ENCODE assay signal across 8 cellular contexts in the genomic region with DNA sequence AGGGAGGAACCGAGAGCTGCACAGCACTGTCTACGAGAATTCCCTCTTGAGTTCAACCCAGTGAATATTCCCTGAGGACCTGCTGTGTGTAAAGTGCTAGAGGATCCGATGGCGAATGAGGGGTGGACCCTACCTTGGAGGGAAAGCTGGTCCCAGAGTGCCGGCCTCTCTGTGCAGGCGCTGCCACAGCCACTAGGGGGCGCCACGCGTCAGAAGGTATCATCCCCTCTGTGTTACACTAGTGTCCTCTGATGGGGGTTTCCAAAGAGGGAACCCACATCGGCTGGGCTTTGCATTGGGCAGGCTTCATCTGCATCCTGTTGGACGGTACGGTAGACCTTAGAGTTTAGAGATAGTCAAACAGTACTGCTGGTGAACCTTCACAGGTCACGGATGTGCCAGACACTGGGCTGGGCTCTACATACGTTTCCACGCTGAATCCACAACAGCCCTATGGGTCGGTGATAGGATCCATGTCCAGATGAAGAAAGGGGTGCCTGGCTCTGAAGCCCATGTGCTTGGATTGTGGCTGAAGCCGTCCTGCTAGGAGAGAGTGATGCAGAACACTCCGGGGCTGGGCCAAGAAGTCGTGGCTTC. TPM values are rescaled to one million over a fixed set of nuclear protein-coding genes. Genes with fewer than 3 reads are reported as not detected.
A peak's percentile ranks its signal among the peaks of the same experiment; 100 is the strongest.
DNase-seq lines count a peak whose midpoint lies in the region; ATAC-seq, FAIRE-seq and TF ChIP-seq lines count a peak whose summit lies in the region.

No MANE protein-coding gene starts in this region.

- WGBS in lung, 2 donors: 74% methylated on average over 19 of the region's 19 CpGs

- H3K4me1 ChIP-seq in DND-41 (ENCODE audit: insufficient read depth, low read length) (peaks cover 16% of the 10 kb centered on the region), lung (ENCODE audit: control insufficient read depth in 2 of 2, insufficient read depth in 2 of 2, low read length in 2 of 2) (no peaks in the 10 kb centered on the region)

- FAIRE-seq in bronchial epithelial cell (lab: Jason Lieb, UNC): no peak

- no peak overlapping the region for H2AFZ ChIP-seq in DND-41 (ENCODE audit: low read depth, low read length)

- H3K4me2 ChIP-seq in DND-41 (ENCODE audit: insufficient read depth, low read length): no peak overlapping the region

- no peak overlapping the region for H3K9ac ChIP-seq in DND-41 (ENCODE audit: low read depth, low read length)

- ATAC-seq in DND-41 (ENCODE audit: insufficient read depth, low read depth) (peak; percentile 70), HG03439 (IDR thresholded peaks at IDR 0.05; ENCODE audit: unreplicated experiment) (peak; percentile 56), lung (ENCODE audit: insufficient read depth, low FRiP score) (no peak), GM21529 (IDR thresholded peaks at IDR 0.05; ENCODE audit: unreplicated experiment) (no peak)

- no peaks in the 10 kb centered on the region for H4K20me1 ChIP-seq in DND-41 (ENCODE audit: insufficient read depth, low read length)

- H3K9me3 ChIP-seq in DND-41 (ENCODE audit: insufficient read depth, low read length, severe bottlenecking) (no peaks in the 10 kb centered on the region), lung (ENCODE audit: control insufficient read depth in 2 of 2, insufficient read depth in 1 of 2, low read length in 1 of 2) (no peaks in the 10 kb centered on the region)

- DNase-seq in DND-41 (peak; percentile 60), bronchial epithelial cell (ENCODE audit: low read depth) (no peak), lung (ENCODE audit: low spot score) (no peak), NCI-H1048 (lab: John Stamatoyannopoulos, UW) (no peak)
- peak; percentile 32 to 71 (median 56) for DNase-seq in activated CD4-positive, CD25-positive, alpha-beta regulatory T cell (lab: John Stamatoyannopoulos, UW)
- DNase-seq in stimulated activated CD8-positive, alpha-beta memory T cell treated with anti-CD3 and anti-CD28 coated beads, Interleukin-4, amount 100 ng/mL, for 24 hours (ENCODE audit: low read depth): peak; percentile 59

- no peaks in the 10 kb centered on the region for H3K79me2 ChIP-seq in DND-41 (ENCODE audit: insufficient read depth, low read length)

- TF ChIP-seq CTCF in DND-41 (IDR thresholded peaks at IDR 0.05; ENCODE audit: borderline replicate concordance, extremely low read depth, low read length, poor library complexity, severe bottlenecking) (peak; percentile 96), bronchial epithelial cell (IDR thresholded peaks at IDR 0.05; ENCODE audit: insufficient read depth, low read length, severe bottlenecking) (peak; percentile 81), lung (IDR thresholded peaks at IDR 0.05; ENCODE audit: control extremely low read depth, extremely low read depth) (peak; percentile 13)

- H3K36me3 ChIP-seq in DND-41 (ENCODE audit: insufficient read depth, low read length) (peaks cover 92% of the 10 kb centered on the region), bronchial epithelial cell (ENCODE audit: control insufficient read depth, insufficient read depth, low read length) (peaks cover 4% of the 10 kb centered on the region), lung (ENCODE audit: control insufficient read depth in 2 of 2, insufficient read depth in 2 of 2, low read length in 2 of 2) (peaks cover 3 to 83% of the 10 kb centered on the region in 2 donors)

- no peak overlapping the region for H3K4me3 ChIP-seq in DND-41 (ENCODE audit: low read depth in 1 of 2, low read length in 2 of 2)
- H3K4me3 ChIP-seq in bronchial epithelial cell (ENCODE audit: low read depth, low read length): no peak overlapping the region
- no peak overlapping the region for H3K4me3 ChIP-seq in lung

- H3K27ac ChIP-seq in DND-41 (ENCODE audit: low read length) (no peak overlapping the region), lung (ENCODE audit: low read depth in 1 of 2, low read length in 1 of 2) (no peak overlapping the region)

- no peaks in the 10 kb centered on the region for H3K27me3 ChIP-seq in DND-41 (ENCODE audit: insufficient read depth, low read length, poor library complexity)
- no peaks in the 10 kb centered on the region for H3K27me3 ChIP-seq in bronchial epithelial cell (ENCODE audit: control insufficient read depth, insufficient read depth, low read length)
- no peaks in the 10 kb centered on the region for H3K27me3 ChIP-seq in lung (ENCODE audit: control insufficient read depth, insufficient read depth)

RNA-seq across cellular contexts. Expression of a gene that starts 39.0 kb away (rescaled TPM):
- total RNA-seq in bronchial epithelial cell: 12.9 and 27.0 TPM in 2 replicates
- total RNA-seq in lung: 10 to 100 TPM; 27.7 to 49.5 TPM
- polyA plus RNA-seq in lung: 10 to 100 TPM; 20.2 to 60.7 TPM

RNA-seq across cellular contexts. Expression of a gene that starts 39.1 kb away (rescaled TPM):
- total RNA-seq in bronchial epithelial cell (52.9 and 54.5 TPM in 2 replicates), lung (10 to 100 TPM; 36.4 to 38.2 TPM)
- 10 to 100 TPM; 49.2 to 54.7 TPM for polyA plus RNA-seq in lung

Comparison
In these comparisons a context has a peak if more than half of its experiments do, and no peak if none do; other contexts are left out.
1. ATAC-seq: peak in DND-41 (single experiment) and HG03439 (single experiment); none in lung (single experiment) and GM21529 (single experiment).
2. DNase-seq: peak in DND-41 (single experiment), activated CD4-positive, CD25-positive, alpha-beta regulatory T cell (4 of 4) and stimulated activated CD8-positive, alpha-beta memory T cell treated with anti-CD3 and anti-CD28 coated beads, Interleukin-4, amount 100 ng/mL, for 24 hours (single experiment); none in bronchial epithelial cell (single experiment), lung (single experiment) and NCI-H1048 (single experiment).
3. CTCF ChIP-seq: peak in every context shown above with its lines; median percentile 96 in DND-41; 81 in bronchial epithelial cell; 13 in lung.